1 cellular context compared by ENCODE assay signal in genomic region chr7:44964831-44965440, GRCh38.
TF ChIP-seq lines count a peak whose summit lies in the region.

No MANE protein-coding gene starts in this region.

TF ChIP-seq in H1, 55 proteins besides CTCF, POLR2A, EP300 and RAD21 (continued from another document):
- TF ChIP-seq GABPA (IDR thresholded peaks at IDR 0.05; ENCODE audit: borderline replicate concordance, insufficient read depth, low read length) (no peak), SAP30 (IDR thresholded peaks at IDR 0.05; ENCODE audit: insufficient read depth, insufficient replicate concordance, low read length) (no peak), SIN3A (conservative IDR thresholded peaks at IDR 0.05 in 1 of 2, IDR thresholded peaks at IDR 0.05 in 1 of 2; ENCODE audit: low read depth in 1 of 2, low read length in 2 of 2) (no peak), CHD1 (IDR thresholded peaks at IDR 0.05; ENCODE audit: low read depth, low read length) (no peak), BACH1 (IDR thresholded peaks at IDR 0.05; ENCODE audit: low read length) (no peak), KDM1A (IDR thresholded peaks at IDR 0.05; ENCODE audit: borderline replicate concordance, low read length) (no peak), USF2 (IDR thresholded peaks at IDR 0.05; ENCODE audit: low read length) (no peak), TEAD4 (IDR thresholded peaks at IDR 0.05; ENCODE audit: low read depth, low read length) (no peak), HDAC6 (IDR thresholded peaks at IDR 0.05; ENCODE audit: low read depth, low read length) (no peak)
- TF ChIP-seq, protein P1, sequence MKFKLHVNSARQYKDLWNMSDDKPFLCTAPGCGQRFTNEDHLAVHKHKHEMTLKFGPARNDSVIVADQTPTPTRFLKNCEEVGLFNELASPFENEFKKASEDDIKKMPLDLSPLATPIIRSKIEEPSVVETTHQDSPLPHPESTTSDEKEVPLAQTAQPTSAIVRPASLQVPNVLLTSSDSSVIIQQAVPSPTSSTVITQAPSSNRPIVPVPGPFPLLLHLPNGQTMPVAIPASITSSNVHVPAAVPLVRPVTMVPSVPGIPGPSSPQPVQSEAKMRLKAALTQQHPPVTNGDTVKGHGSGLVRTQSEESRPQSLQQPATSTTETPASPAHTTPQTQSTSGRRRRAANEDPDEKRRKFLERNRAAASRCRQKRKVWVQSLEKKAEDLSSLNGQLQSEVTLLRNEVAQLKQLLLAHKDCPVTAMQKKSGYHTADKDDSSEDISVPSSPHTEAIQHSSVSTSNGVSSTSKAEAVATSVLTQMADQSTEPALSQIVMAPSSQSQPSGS (IDR thresholded peaks at IDR 0.05; ENCODE audit: low read length) = no peak
